8 cellular contexts compared by ENCODE assay signal in genomic region chr19:12938536-12939291, GRCh38. TPM values are rescaled to one million over a fixed set of nuclear protein-coding genes. Genes with fewer than 3 reads are reported as not detected.
DNase-seq lines count a peak whose midpoint lies in the region; ATAC-seq, FAIRE-seq and TF ChIP-seq lines count a peak whose summit lies in the region.

TSS of gene CALR (plus strand) at chr19:12938609. CDS start at chr19:12938680, 71 bp downstream.

- no peak for DNase-seq in Caki2 (ENCODE audit: low read depth)
- no peak for DNase-seq in H54 (ENCODE audit: insufficient read length, low spot score)
- peak in 2 of 3 donors; percentile 35 to 63 for DNase-seq in Peyer's patch
- DNase-seq in chondrocyte (ENCODE audit: low spot score): no peak
- no peak for DNase-seq in left lung
- peak in 4 of 49 donors; percentile 31 to 87 (median 50) for DNase-seq in substantia nigra (lab: John Stamatoyannopoulos, UW)
- no peak for DNase-seq in COLO829 (ENCODE audit: low spot score)
- DNase-seq in DMS153 treated with DMSO at 0.1 percent for 48 hours (lab: John Stamatoyannopoulos, UW; ENCODE audit: unreplicated experiment): no peak

- peak within 1 kb of the TSS; percentile 85 to 97 (median 90) for H3K27ac ChIP-seq in Peyer's patch
- H3K27ac ChIP-seq in left lung: peak within 1 kb of the TSS; percentile 87 to 93
- peak within 1 kb of the TSS; percentile 90 for H3K27ac ChIP-seq in substantia nigra (ENCODE audit: low read depth, low read length, poor library complexity, severe bottlenecking)

- H3K36me3 ChIP-seq in Peyer's patch: peaks cover 0 to 39% (median 0%) of the 10 kb centered on the region in 3 donors
- H3K36me3 ChIP-seq in left lung: peaks cover 4 to 46% of the 10 kb centered on the region in 2 donors

- H3K9me3 ChIP-seq in Peyer's patch: no peaks in the 10 kb centered on the region
- no peaks in the 10 kb centered on the region for H3K9me3 ChIP-seq in left lung

- H3K27ac Mint-ChIP-seq in chondrocyte (ENCODE audit: unreplicated experiment): peak within 1 kb of the TSS; percentile 94

- peak; percentile 25 for ATAC-seq in left lung

- peak in 4 of 6 experiments; percentile 12 to 48 (median 42) for TF ChIP-seq CTCF in Peyer's patch (IDR thresholded peaks at IDR 0.05)
- peak; percentile 61 for TF ChIP-seq CTCF in chondrocyte (IDR thresholded peaks at IDR 0.05)
- TF ChIP-seq CTCF in left lung (IDR thresholded peaks at IDR 0.05): peak in 1 of 2 donors; percentile 9

- no peak for FAIRE-seq in H54 (lab: Jason Lieb, UNC)

- H3K27me3 Mint-ChIP-seq in chondrocyte (ENCODE audit: low read depth): no peaks in the 10 kb centered on the region

- peaks cover 0 to 49% (median 20%) of the 10 kb centered on the region in 4 donors for H3K4me1 ChIP-seq in Peyer's patch
- peaks cover 31 to 67% of the 10 kb centered on the region in 2 donors for H3K4me1 ChIP-seq in left lung

- H3K4me3 Mint-ChIP-seq in chondrocyte (ENCODE audit: unreplicated experiment): peak within 1 kb of the TSS; percentile 97

- in situ Hi-C loops in Caki2 (cut with HindIII; ENCODE audit: low pct_unique_long_range_greater_than_20kb, low sequenced_read_pairs): no loop called here

- H3K4me3 ChIP-seq in Peyer's patch (peak within 1 kb of the TSS; percentile 80 to 99 (median 88)), left lung (peak within 1 kb of the TSS; percentile 89 to 100)

- H3K9me3 Mint-ChIP-seq in chondrocyte (ENCODE audit: low read depth): no peaks in the 10 kb centered on the region

- TF ChIP-seq POLR2A in H54 (IDR thresholded peaks at IDR 0.05; ENCODE audit: low read depth, low read length): peak; percentile 94
- TF ChIP-seq POLR2A in Peyer's patch (IDR thresholded peaks at IDR 0.05): peak; percentile 100

- H3K27me3 ChIP-seq in Peyer's patch (no peaks in the 10 kb centered on the region), left lung (no peaks in the 10 kb centered on the region)

- H3K4me1 Mint-ChIP-seq in chondrocyte (ENCODE audit: low read depth): peaks cover 56% of the 10 kb centered on the region

- intact Hi-C loops in left lung (cut with DNase I): no loop called here

- H3K36me3 Mint-ChIP-seq in chondrocyte (ENCODE audit: low read depth): peaks cover 32% of the 10 kb centered on the region

RNA-seq across cellular contexts. Expression of gene CALR, which starts in this region (rescaled TPM):
- total RNA-seq in Caki2 (2014; rRNA removed; shearing (Covaris generic); ENCODE audit: low replicate concordance): 846 and 992 TPM in 2 replicates
- total RNA-seq in Peyer's patch (100 to 1,000 TPM; 253 to 369 (median 359) TPM), chondrocyte (1,165 to 1,556 TPM (median 1,179 TPM) in 3 replicates), left lung (1,000 to 10,000 TPM; 1,387 to 1,778 TPM)

Comparison
In these comparisons a context has a peak if more than half of its experiments do, and no peak if none do; other contexts are left out.
1. DNase-seq: peak in Peyer's patch (2 of 3); none in Caki2 (single experiment), H54 (single experiment), chondrocyte (single experiment), left lung (0 of 2), COLO829 (single experiment) and DMS153 treated with DMSO at 0.1 percent for 48 hours (single experiment).
2. Peak in every context shown above with its lines, with median percentiles within 50 percentile points of each other: H3K27ac ChIP-seq.